24 cellular contexts compared by ENCODE assay signal in the genomic region with DNA sequence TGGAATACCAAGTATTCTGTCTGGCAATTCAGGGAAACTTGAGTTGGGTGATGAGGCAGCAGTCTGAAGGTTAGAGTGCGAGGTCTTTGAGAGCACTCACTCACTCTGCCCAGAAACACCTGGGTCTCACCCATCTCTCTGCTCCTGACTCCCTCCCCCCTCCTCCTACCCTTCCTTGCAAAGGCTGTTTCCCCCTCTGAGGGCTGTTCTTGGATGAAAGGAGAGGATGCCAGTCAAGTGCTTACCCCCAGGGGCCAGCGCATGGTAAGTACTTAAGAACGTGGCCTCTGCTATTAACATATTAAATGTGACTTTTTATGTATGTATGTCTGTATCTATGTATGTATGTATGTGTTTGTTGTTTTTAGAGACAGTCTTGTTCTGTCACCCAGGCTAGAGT. TPM values are rescaled to one million over a fixed set of nuclear protein-coding genes. Genes with fewer than 3 reads are reported as not detected.
A peak's percentile ranks its signal among the peaks of the same experiment; 100 is the strongest.
DNase-seq lines count a peak whose midpoint lies in the region; ATAC-seq, FAIRE-seq and TF ChIP-seq lines count a peak whose summit lies in the region.
"Had no signal": no experiment of that assay in that cellular context is flagged by ENCODE, and none has a peak within 500 bp of the region (broad histone marks: within the 10 kb centered on the region; RNA-seq: fewer than 3 reads in every experiment).

No MANE protein-coding gene starts in this region.

- H3K9ac ChIP-seq in DND-41 (ENCODE audit: low read depth, low read length) (no peak overlapping the region), GM12878 (ENCODE audit: control insufficient read depth, insufficient read depth, low read length) (peak overlapping the region; percentile 16; the same call in 1 of the 2 replicates)

- SMC1A ChIA-PET in GM12878 (lab: Charles Lee; ENCODE audit: uncharacterized antibody, unreplicated experiment) = interaction anchor here (6.8 to 8.0 kb wide), 2 partner anchors 17 to 22 kb away, joined by 45 to 57 read pairs; a partner anchor contains a TSS

- H2AFZ ChIP-seq in DND-41 (ENCODE audit: low read depth, low read length) (no peak overlapping the region), GM12878 (ENCODE audit: control insufficient read depth, low read depth, low read length) (no peak overlapping the region)

- TF ChIP-seq CTCF in DND-41 (IDR thresholded peaks at IDR 0.05; ENCODE audit: borderline replicate concordance, extremely low read depth, low read length, poor library complexity, severe bottlenecking) (no peak), GM12878 (IDR thresholded peaks at IDR 0.05 in 2 of 3, conservative IDR thresholded peaks at IDR 0.05 in 1 of 3; ENCODE audit: control insufficient read depth in 2 of 3, extremely low read depth in 1 of 3, insufficient read depth in 1 of 3, low read depth in 3 of 3, low read length in 3 of 3) (no peak), osteocyte (IDR thresholded peaks at IDR 0.05) (peak; percentile 8)

- peaks cover 2% of the 10 kb centered on the region for H3K36me3 Mint-ChIP-seq in IgD-negative memory B cell
- peaks cover 4% of the 10 kb centered on the region for H3K36me3 Mint-ChIP-seq in osteocyte (ENCODE audit: unreplicated experiment)
- H3K36me3 Mint-ChIP-seq: natural killer cell treated with Interleukin-12 subunit alpha and Interleukin-12 subunit beta and Interleukin-15 and Interleukin-18, amount 100 ng/mL, for 72 hours had no signal

- POLR2A ChIA-PET in GM12878 (lab: Charles Lee) = interaction anchor here (0.7 to 4.3 kb wide), 4 partner anchors 12 to 477 kb away, joined by 3 to 46 read pairs (median 4); no protein-coding TSS in a partner anchor

- no peak overlapping the region for H3K27ac ChIP-seq in DND-41 (ENCODE audit: low read length)
- H3K27ac ChIP-seq in GM12878 (ENCODE audit: control insufficient read depth, insufficient read depth) = peak overlapping the region; percentile 93
- H3K27ac ChIP-seq: adrenal gland, heart right ventricle, psoas muscle, testis had no signal

- H3K4me1 Mint-ChIP-seq in IgD-negative memory B cell (peaks cover 43 to 66% (median 58%) of the 10 kb centered on the region in 3 donors), osteocyte (ENCODE audit: unreplicated experiment) (peaks cover 44% of the 10 kb centered on the region)

- FAIRE-seq in GM12878 (lab: Jason Lieb, UNC) = no peak

- H3K4me3 ChIP-seq in DND-41 (ENCODE audit: low read depth in 1 of 2, low read length in 2 of 2) = no peak overlapping the region
- no peak overlapping the region for H3K4me3 ChIP-seq in GM12878
- H3K4me3 ChIP-seq: adrenal gland, heart right ventricle, psoas muscle, smooth muscle cell, testis had no signal

- intact Hi-C loops in GM12878 (cut with micrococcal nuclease; ENCODE audit: unreplicated experiment) = loop anchor here (5.0 kb wide), 1 partner anchor 48 kb away; no protein-coding TSS in a partner anchor

- TF ChIP-seq EP300 in GM12878 (IDR thresholded peaks at IDR 0.05; ENCODE audit: borderline replicate concordance in 1 of 2, control insufficient read depth in 1 of 2, low read depth in 2 of 2, low read length in 2 of 2) = no peak

- H3K9me3 ChIP-seq in DND-41 (ENCODE audit: insufficient read depth, low read length, severe bottlenecking) (no peaks in the 10 kb centered on the region), GM12878 (replicated peaks; ENCODE audit: control insufficient read depth, insufficient read depth, low read length) (peaks cover 2% of the 10 kb centered on the region)
- H3K9me3 ChIP-seq: adrenal gland, heart right ventricle, psoas muscle, testis had no signal

- 0 out of 3 replicates have a peak, but pooled peaks have one; percentile 22 for ATAC-seq in DND-41 (ENCODE audit: insufficient read depth, low read depth)
- no peak for ATAC-seq in GM12878
- no peak for ATAC-seq in HG03175 (IDR thresholded peaks at IDR 0.05; ENCODE audit: unreplicated experiment)
- ATAC-seq: activated CD4-positive, CD25-positive, alpha-beta regulatory T cell treated with anti-CD3 and anti-CD28 coated beads, Interleukin-2, amount 50 U/mL, for 24 hours; heart right ventricle; natural killer cell treated with Interleukin-12 subunit alpha and Interleukin-12 subunit beta and Interleukin-15 and Interleukin-18, amount 100 ng/mL, for 72 hours; psoas muscle had no signal

- RAD21 ChIA-PET in GM12878 (lab: Charles Lee; ENCODE audit: unreplicated experiment) = interaction anchor here (1.6 to 3.7 kb wide), 4 partner anchors 22 to 131 kb away, joined by 7 to 26 read pairs (median 10); a partner anchor contains a TSS

- H3K27me3 Mint-ChIP-seq in IgD-negative memory B cell (no peaks in the 10 kb centered on the region), osteocyte (ENCODE audit: unreplicated experiment) (no peaks in the 10 kb centered on the region)
- H3K27me3 Mint-ChIP-seq: natural killer cell treated with Interleukin-12 subunit alpha and Interleukin-12 subunit beta and Interleukin-15 and Interleukin-18, amount 100 ng/mL, for 72 hours had no signal

- no peak for TF ChIP-seq RAD21 in GM12878 (IDR thresholded peaks at IDR 0.05; ENCODE audit: insufficient read depth, low read depth, low read length)

- no peaks in the 10 kb centered on the region for H3K27me3 ChIP-seq in DND-41 (ENCODE audit: insufficient read depth, low read length, poor library complexity)
- no peaks in the 10 kb centered on the region for H3K27me3 ChIP-seq in GM12878 (replicated peaks in 1 of 2; ENCODE audit: control insufficient read depth in 2 of 2, insufficient read depth in 2 of 2, low read length in 1 of 2)
- H3K27me3 ChIP-seq: adrenal gland, heart right ventricle, testis had no signal

- WGBS in GM12878 (ENCODE audit: insufficient coverage, insufficient replicate concordance, low lambda C conversion rate, missing lambda C conversion rate) = 98% methylated on average over 3 of the region's 3 CpGs

- H3K36me3 ChIP-seq in DND-41 (ENCODE audit: insufficient read depth, low read length) (no peaks in the 10 kb centered on the region), GM12878 (ENCODE audit: control insufficient read depth in 2 of 2, insufficient read depth in 2 of 2, low read length in 1 of 2) (peaks cover 4 to 9% of the 10 kb centered on the region in 2 experiments)
- H3K36me3 ChIP-seq: adrenal gland, heart right ventricle had no signal

- in situ Hi-C loops in GM12878 (cut with MboI) = no loop called here

- H3K9me3 Mint-ChIP-seq in IgD-negative memory B cell (peaks cover 0 to 2% (median 0%) of the 10 kb centered on the region in 3 donors), osteocyte (ENCODE audit: unreplicated experiment) (peaks cover 3% of the 10 kb centered on the region)
- H3K9me3 Mint-ChIP-seq: HFFc6; natural killer cell treated with Interleukin-12 subunit alpha and Interleukin-12 subunit beta and Interleukin-15 and Interleukin-18, amount 100 ng/mL, for 72 hours had no signal

- BruUV-seq in GM12878 (replicated peaks; lab: Mats Ljungman, UMichigan) = no TSS peak

- DNase-seq in DND-41 = no peak
- no peak for DNase-seq in GM12878 (ENCODE audit: low read depth, low spot score)
- DNase-seq in osteocyte (ENCODE audit: extremely low spot score, unreplicated experiment) = no peak
- DNase-seq in amygdala (lab: John Stamatoyannopoulos, UW) = no peak
- DNase-seq in activated effector memory CD4-positive, alpha-beta T cell treated with Interleukin-2 at 50 U/mL for 16 hours = no peak
- DNase-seq: adrenal gland; central memory CD4-positive, alpha-beta T cell; DMS153; effector memory CD4-positive, alpha-beta T cell; heart right ventricle; HFFc6; NCI-H2029; psoas muscle; SHP77 treated with DMSO at 0.1 percent for 48 hours; testis had no signal

- H3K4me2 ChIP-seq in DND-41 (ENCODE audit: insufficient read depth, low read length) (no peak overlapping the region), GM12878 (ENCODE audit: control insufficient read depth, insufficient read depth) (peak overlapping the region; percentile 75)
- H3K4me2 ChIP-seq: smooth muscle cell had no signal

- H3K79me2 ChIP-seq in DND-41 (ENCODE audit: insufficient read depth, low read length) (peaks cover 4% of the 10 kb centered on the region; the same call in 1 of the 2 replicates), GM12878 (ENCODE audit: control insufficient read depth, insufficient read depth, low read length) (peaks cover 91% of the 10 kb centered on the region)

- CTCF ChIA-PET in GM12878 (lab: Yijun Ruan, JAX) = interaction anchor here (1.2 to 2.5 kb wide), 3 partner anchors 9 to 57 kb away, joined by 4 to 14 read pairs (median 5); no protein-coding TSS in a partner anchor

- H3K4me1 ChIP-seq in DND-41 (ENCODE audit: insufficient read depth, low read length) (no peaks in the 10 kb centered on the region), GM12878 (ENCODE audit: control insufficient read depth, insufficient read depth, low read length) (peaks cover 66% of the 10 kb centered on the region)

- peaks cover 10% of the 10 kb centered on the region; the same call in 1 of the 2 replicates for H4K20me1 ChIP-seq in DND-41 (ENCODE audit: insufficient read depth, low read length)
- no peaks in the 10 kb centered on the region for H4K20me1 ChIP-seq in GM12878 (ENCODE audit: control insufficient read depth, insufficient read depth)

- H3K4me3 Mint-ChIP-seq in IgD-negative memory B cell = peak overlapping the region in 3 of 4 donors; percentile 15 to 59 (median 21)
- H3K4me3 Mint-ChIP-seq in osteocyte (ENCODE audit: unreplicated experiment) = no peak overlapping the region
- H3K4me3 Mint-ChIP-seq: HFFc6; natural killer cell treated with Interleukin-12 subunit alpha and Interleukin-12 subunit beta and Interleukin-15 and Interleukin-18, amount 100 ng/mL, for 72 hours had no signal

- H3K27ac Mint-ChIP-seq in IgD-negative memory B cell (peak overlapping the region in 2 of 3 donors; percentile 76 to 77), osteocyte (ENCODE audit: unreplicated experiment) (no peak overlapping the region)
- H3K27ac Mint-ChIP-seq: HFFc6; natural killer cell treated with Interleukin-12 subunit alpha and Interleukin-12 subunit beta and Interleukin-15 and Interleukin-18, amount 100 ng/mL, for 72 hours had no signal

- TF ChIP-seq POLR2A in GM12878 (IDR thresholded peaks at IDR 0.05; ENCODE audit: low read depth, low read length) = no peak

RNA-seq across cellular contexts. Expression of a gene that starts 22.5 kb away (rescaled TPM):
- polyA plus RNA-seq in IgD-negative memory B cell (13.6 TPM), GM12878 (2011; rRNA removed) (8.5 and 14.3 TPM in 2 replicates), GM12878 (2014; fragmentation: Illumina TruSeq; extraction: Trizol) (14.5 and 19.1 TPM in 2 replicates), GM12878 (2014; fragmentation: Nextera tagmentation; extraction: Ambion mirVana) (under 1 TPM; 0.24 to 0.63 TPM), GM12878 (2014; rRNA removed) (19.2 and 24.2 TPM in 2 replicates), GM12878 (2016; fragmentation: Nextera tagmentation; extraction: Ambion mirVana) (10 to 100 TPM; 17.7 to 23.3 TPM)
- total RNA-seq in GM12878 (2013; cell fraction: nucleolus; rRNA removed) = 281 and 318 TPM in 2 replicates
- total RNA-seq in GM12878 (2014; rRNA removed) (21.8 and 23.7 TPM in 2 replicates), GM12878 (2014; rRNA removed; fragmentation: Illumina TruSeq; extraction: Trizol) (25.1 and 25.2 TPM in 2 replicates), GM12878 (2021) (66.2 and 71.1 TPM in 2 replicates), osteocyte (27.1 and 33.8 TPM in 2 replicates)
- 10.4 TPM for polyA plus RNA-seq in GM12878 (2011; ENCODE audit: low read depth)
- polyA plus RNA-seq in GM12878 (2011; cell fraction: cytosol; rRNA removed) = 10.2 and 16.8 TPM in 2 replicates
- polyA plus RNA-seq in GM12878 (2011; cell fraction: nucleus; rRNA removed) = 17.8 and 28.7 TPM in 2 replicates
- 19.0 and 28.9 TPM in 2 replicates for polyA plus RNA-seq in GM12878 (2012)
- polyA minus RNA-seq in GM12878 (2011; rRNA and poly(A)+ RNA removed) = 33.6 and 41.5 TPM in 2 replicates
- polyA minus RNA-seq in GM12878 (2011; cell fraction: cytosol; rRNA and poly(A)+ RNA removed) = 32.3 and 34.3 TPM in 2 replicates
- polyA minus RNA-seq in GM12878 (2011; cell fraction: nucleus; rRNA and poly(A)+ RNA removed) = 23.3 and 46.3 TPM in 2 replicates

RNA-seq across cellular contexts. Expression of a gene that starts 23.1 kb away (rescaled TPM):
- polyA plus RNA-seq in IgD-negative memory B cell = not detected
- not detected in 2 replicates for total RNA-seq in GM12878 (2013; cell fraction: nucleolus; rRNA removed)
- under 0.01 TPM in 1 of 2 replicates, not detected in the other for total RNA-seq in GM12878 (2014; rRNA removed)
- not detected in 2 replicates for total RNA-seq in GM12878 (2014; rRNA removed; fragmentation: Illumina TruSeq; extraction: Trizol)
- total RNA-seq in GM12878 (2021) = not detected in 2 replicates
- not detected for polyA plus RNA-seq in GM12878 (2011; ENCODE audit: low read depth)
- not detected in 2 replicates for polyA plus RNA-seq in GM12878 (2011; rRNA removed)
- polyA plus RNA-seq in GM12878 (2011; cell fraction: cytosol; rRNA removed) = not detected in 2 replicates
- polyA plus RNA-seq in GM12878 (2011; cell fraction: nucleus; rRNA removed) = not detected in 2 replicates
- not detected in 2 replicates for polyA plus RNA-seq in GM12878 (2012)
- 0.03 TPM in 1 of 2 replicates, not detected in the other for polyA plus RNA-seq in GM12878 (2014; fragmentation: Illumina TruSeq; extraction: Trizol)
- polyA plus RNA-seq in GM12878 (2014; fragmentation: Nextera tagmentation; extraction: Ambion mirVana) = not detected
- polyA plus RNA-seq in GM12878 (2014; rRNA removed) = not detected in 2 replicates
- polyA plus RNA-seq in GM12878 (2016; fragmentation: Nextera tagmentation; extraction: Ambion mirVana) = not detected
- not detected in 2 replicates for polyA minus RNA-seq in GM12878 (2011; rRNA and poly(A)+ RNA removed)
- polyA minus RNA-seq in GM12878 (2011; cell fraction: cytosol; rRNA and poly(A)+ RNA removed) = not detected in 2 replicates
- not detected in 2 replicates for polyA minus RNA-seq in GM12878 (2011; cell fraction: nucleus; rRNA and poly(A)+ RNA removed)
- total RNA-seq in osteocyte = not detected in 2 replicates
- total RNA-seq: adrenal gland; fibroblast of lung; HFFc6; kidney epithelial cell; natural killer cell treated with Interleukin-12 subunit alpha and Interleukin-12 subunit beta and Interleukin-15 and Interleukin-18, amount 100 ng/mL, for 72 hours; psoas muscle; smooth muscle cell; T-helper 2 cell treated with Interferon-gamma antibody and Interleukin-4, amounts not matched to agents 100 ng/mL and 5 ng/mL, for 36 hours had no signal
- polyA plus RNA-seq: BJ, fibroblast of lung, heart right ventricle, smooth muscle cell had no signal
